ENCODE assay signal across 11 cellular contexts in the genomic region with DNA sequence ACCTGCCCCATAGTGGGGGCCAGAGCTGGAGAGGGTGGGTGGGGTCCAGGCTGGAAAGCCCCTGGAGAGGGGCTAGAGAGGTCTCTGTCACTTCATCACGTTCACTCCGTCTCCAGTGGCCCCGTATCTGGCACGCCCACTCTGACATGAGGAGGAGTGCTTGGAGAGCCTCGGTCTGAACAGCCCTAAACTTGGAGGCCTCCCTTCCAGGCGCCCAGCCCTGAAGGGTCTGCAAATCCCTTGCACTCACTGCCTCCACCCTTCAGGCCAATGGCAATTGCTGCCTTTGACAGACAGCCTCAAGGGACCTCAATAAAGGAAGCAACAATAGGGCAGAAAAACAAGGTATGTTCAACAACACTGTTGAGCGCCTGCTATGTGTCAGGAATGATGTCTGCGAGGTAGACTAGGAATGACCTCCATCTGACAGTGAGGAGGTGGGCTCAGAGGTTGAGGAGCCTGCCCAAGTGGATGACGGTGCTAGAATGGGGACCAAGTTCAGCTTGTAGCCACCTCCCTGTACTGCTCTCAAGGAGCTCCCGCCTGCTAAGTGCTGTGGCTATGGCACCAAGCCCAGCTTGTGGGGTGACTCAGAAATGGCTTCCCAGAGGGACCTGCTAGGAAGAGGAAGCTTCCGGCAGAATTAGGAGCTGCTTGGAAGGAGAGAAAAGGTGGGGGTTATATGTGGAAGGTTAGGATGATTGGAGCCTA. TPM values are rescaled to one million over a fixed set of nuclear protein-coding genes. Genes with fewer than 3 reads are reported as not detected.
DNase-seq lines count a peak whose midpoint lies in the region; ATAC-seq and TF ChIP-seq lines count a peak whose summit lies in the region.
"Had no signal": no experiment of that assay in that cellular context is flagged by ENCODE, and none has a peak within 500 bp of the region (broad histone marks: within the 10 kb centered on the region; RNA-seq: fewer than 3 reads in every experiment).

No MANE protein-coding gene starts in this region.

- intact Hi-C loops in activated naive CD4-positive, alpha-beta T cell treated with anti-CD3 and anti-CD28 coated beads for 36 hours (cut with micrococcal nuclease): no loop called here

- peaks cover 5% of the 10 kb centered on the region for H3K27me3 ChIP-seq in foreskin keratinocyte

- no peaks in the 10 kb centered on the region for H3K27me3 Mint-ChIP-seq in activated naive CD4-positive, alpha-beta T cell treated with anti-CD3 and anti-CD28 coated beads for 36 hours (ENCODE audit: low read depth)

- H3K4me3 Mint-ChIP-seq in activated naive CD4-positive, alpha-beta T cell treated with anti-CD3 and anti-CD28 coated beads for 36 hours: no peak overlapping the region
- H3K4me3 Mint-ChIP-seq: WTC11 had no signal

- peak overlapping the region; percentile 36 for H3K27ac Mint-ChIP-seq in activated naive CD4-positive, alpha-beta T cell treated with anti-CD3 and anti-CD28 coated beads for 36 hours
- H3K27ac Mint-ChIP-seq: WTC11 had no signal

- no peak for TF ChIP-seq CTCF in foreskin keratinocyte (conservative IDR thresholded peaks at IDR 0.05)

- no peak overlapping the region for H3K27ac ChIP-seq in foreskin keratinocyte

- no peaks in the 10 kb centered on the region for H3K36me3 Mint-ChIP-seq in activated naive CD4-positive, alpha-beta T cell treated with anti-CD3 and anti-CD28 coated beads for 36 hours (ENCODE audit: low read depth)
- H3K36me3 Mint-ChIP-seq: WTC11 had no signal

- CTCF ChIA-PET in activated naive CD4-positive, alpha-beta T cell treated with anti-CD3 and anti-CD28 coated beads for 36 hours (lab: Charles Lee): interaction anchor here (0.5 to 2.0 kb wide), 4 partner anchors 11 to 814 kb away, joined by 3 to 11 read pairs (median 4); no protein-coding TSS in a partner anchor

- H3K4me1 ChIP-seq in foreskin keratinocyte: no peaks in the 10 kb centered on the region

- DNase-seq in activated naive CD4-positive, alpha-beta T cell treated with anti-CD3 and anti-CD28 coated beads for 36 hours: no peak
- DNase-seq in activated naive CD4-positive, alpha-beta T cell treated with anti-CD3 and anti-CD28 coated beads, Interleukin-2, amount 50 U/mL, for 16 hours: no peak
- DNase-seq in RPMI7951 (ENCODE audit: low read depth) (peak; percentile 90), foreskin keratinocyte (peak; percentile 23 to 71), ureter (ENCODE audit: low spot score) (peak; percentile 67), T-helper 9 cell (no peak)
- DNase-seq in activated CD4-positive, alpha-beta T cell treated with anti-CD3 and anti-CD28 coated beads for 1 hour: no peak
- DNase-seq: Caco-2, midbrain had no signal

- H3K9me3 Mint-ChIP-seq in activated naive CD4-positive, alpha-beta T cell treated with anti-CD3 and anti-CD28 coated beads for 36 hours: no peaks in the 10 kb centered on the region
- H3K9me3 Mint-ChIP-seq: WTC11 had no signal

- ATAC-seq in foreskin keratinocyte (peak; percentile 84), HG03521 (IDR thresholded peaks at IDR 0.05; ENCODE audit: unreplicated experiment) (no peak)
- ATAC-seq: WTC11 had no signal

- H3K4me1 Mint-ChIP-seq in activated naive CD4-positive, alpha-beta T cell treated with anti-CD3 and anti-CD28 coated beads for 36 hours (ENCODE audit: low read depth): no peaks in the 10 kb centered on the region

RNA-seq across cellular contexts. Expression of a gene that starts 2.9 kb away (rescaled TPM):
- total RNA-seq in activated naive CD4-positive, alpha-beta T cell treated with anti-CD3 and anti-CD28 coated beads for 36 hours: not detected
- not detected in 2 replicates for total RNA-seq in RPMI7951 (2014; rRNA removed; shearing (Covaris generic))
- not detected in 2 replicates for total RNA-seq in foreskin keratinocyte
- polyA plus RNA-seq in foreskin keratinocyte: not detected in 2 replicates
- not detected for total RNA-seq in ureter
- total RNA-seq: Caco-2, WTC11 had no signal

RNA-seq across cellular contexts. Expression of a gene that starts 22.8 kb away (rescaled TPM):
- not detected for total RNA-seq in activated naive CD4-positive, alpha-beta T cell treated with anti-CD3 and anti-CD28 coated beads for 36 hours
- total RNA-seq in RPMI7951 (2014; rRNA removed; shearing (Covaris generic)): not detected in 2 replicates
- total RNA-seq in foreskin keratinocyte (not detected in 2 replicates), ureter (not detected)
- not detected in 2 replicates for polyA plus RNA-seq in foreskin keratinocyte
- total RNA-seq: Caco-2, WTC11 had no signal

RNA-seq across cellular contexts. Expression of a gene that starts 29.5 kb away (rescaled TPM):
- 10 to 100 TPM; 27.1 to 29.2 TPM for total RNA-seq in activated naive CD4-positive, alpha-beta T cell treated with anti-CD3 and anti-CD28 coated beads for 36 hours
- total RNA-seq in RPMI7951 (2014; rRNA removed; shearing (Covaris generic)): 8.8 and 15.7 TPM in 2 replicates
- total RNA-seq in foreskin keratinocyte (13.2 and 14.2 TPM in 2 replicates), ureter (28.7 TPM)
- 12.0 and 13.0 TPM in 2 replicates for polyA plus RNA-seq in foreskin keratinocyte

RNA-seq across cellular contexts. Expression of a gene that starts 41.4 kb away (rescaled TPM):
- under 1 TPM; 0.21 to 0.40 TPM for total RNA-seq in activated naive CD4-positive, alpha-beta T cell treated with anti-CD3 and anti-CD28 coated beads for 36 hours
- total RNA-seq in RPMI7951 (2014; rRNA removed; shearing (Covaris generic)): not detected in 2 replicates
- total RNA-seq in foreskin keratinocyte (not detected in 2 replicates), ureter (not detected)
- polyA plus RNA-seq in foreskin keratinocyte: not detected in 2 replicates
- total RNA-seq: Caco-2 had no signal

RNA-seq across cellular contexts. Expression of a gene that starts 48.8 kb away (rescaled TPM):
- total RNA-seq in activated naive CD4-positive, alpha-beta T cell treated with anti-CD3 and anti-CD28 coated beads for 36 hours: not detected
- not detected in 2 replicates for total RNA-seq in RPMI7951 (2014; rRNA removed; shearing (Covaris generic))
- not detected in 2 replicates for total RNA-seq in foreskin keratinocyte
- not detected in 2 replicates for polyA plus RNA-seq in foreskin keratinocyte
- not detected for total RNA-seq in ureter

Comparison
In these comparisons a context has a peak if more than half of its experiments do, and no peak if none do; other contexts are left out.
1. DNase-seq: peak in RPMI7951 (single experiment), foreskin keratinocyte (2 of 2) and ureter (single experiment); none in activated naive CD4-positive, alpha-beta T cell treated with anti-CD3 and anti-CD28 coated beads for 36 hours (single experiment), activated naive CD4-positive, alpha-beta T cell treated with anti-CD3 and anti-CD28 coated beads, Interleukin-2, amount 50 U/mL, for 16 hours (single experiment), activated CD4-positive, alpha-beta T cell treated with anti-CD3 and anti-CD28 coated beads for 1 hour (single experiment) and T-helper 9 cell (single experiment).